8 cellular contexts compared by ENCODE assay signal in genomic region chr9:91361294-91362201, GRCh38. TPM values are rescaled to one million over a fixed set of nuclear protein-coding genes. Genes with fewer than 3 reads are reported as not detected.
DNase-seq lines count a peak whose midpoint lies in the region; ATAC-seq and TF ChIP-seq lines count a peak whose summit lies in the region.

A gene with protein sequence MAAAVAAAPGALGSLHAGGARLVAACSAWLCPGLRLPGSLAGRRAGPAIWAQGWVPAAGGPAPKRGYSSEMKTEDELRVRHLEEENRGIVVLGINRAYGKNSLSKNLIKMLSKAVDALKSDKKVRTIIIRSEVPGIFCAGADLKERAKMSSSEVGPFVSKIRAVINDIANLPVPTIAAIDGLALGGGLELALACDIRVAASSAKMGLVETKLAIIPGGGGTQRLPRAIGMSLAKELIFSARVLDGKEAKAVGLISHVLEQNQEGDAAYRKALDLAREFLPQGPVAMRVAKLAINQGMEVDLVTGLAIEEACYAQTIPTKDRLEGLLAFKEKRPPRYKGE (minus strand): TSS chr9:91361918. CDS start chr9:91361889, 29 bp downstream.

- H3K36me3 ChIP-seq in SK-N-MC (ENCODE audit: insufficient read depth, low read length) = no peaks in the 10 kb centered on the region; the same call in 1 of the 2 replicates
- H3K36me3 ChIP-seq in gastroesophageal sphincter = peaks cover 0 to 5% of the 10 kb centered on the region in 2 donors

- TF ChIP-seq EP300 in Ishikawa (IDR thresholded peaks at IDR 0.05; ENCODE audit: borderline replicate concordance) (no peak), gastroesophageal sphincter (IDR thresholded peaks at IDR 0.05) (no peak)

- peak within 1 kb of the TSS; percentile 80 for H3K4me3 ChIP-seq in SK-N-MC
- H3K4me3 ChIP-seq in gastroesophageal sphincter = peak within 1 kb of the TSS; percentile 89 to 90

- TF ChIP-seq RAD21 in Ishikawa (IDR thresholded peaks at IDR 0.05; ENCODE audit: low read depth) = no peak

- peak; percentile 81 for DNase-seq in EH (ENCODE audit: low read depth)
- no peak for DNase-seq in SK-N-MC (ENCODE audit: low read depth, low spot score)
- DNase-seq in activated naive CD4-positive, alpha-beta T cell treated with anti-CD3 and anti-CD28 coated beads for 36 hours = peak; percentile 85
- peak; percentile 23 to 88 (median 76) for DNase-seq in nucleus accumbens (lab: John Stamatoyannopoulos, UW)
- DNase-seq in substantia nigra (lab: John Stamatoyannopoulos, UW) = peak in 48 of 49 donors; percentile 13 to 92 (median 78)

- 1 to 2% methylated on average over 8 to 11 of the region's 86 CpGs for WGBS in gastroesophageal sphincter (ENCODE audit: low coverage in 1 of 2), 2 donors

- H3K4me1 Mint-ChIP-seq in activated naive CD4-positive, alpha-beta T cell treated with anti-CD3 and anti-CD28 coated beads for 36 hours (ENCODE audit: low read depth) = peaks cover 44% of the 10 kb centered on the region

- no peaks in the 10 kb centered on the region for H3K27me3 Mint-ChIP-seq in activated naive CD4-positive, alpha-beta T cell treated with anti-CD3 and anti-CD28 coated beads for 36 hours (ENCODE audit: low read depth)

- CTCF ChIA-PET in activated naive CD4-positive, alpha-beta T cell treated with anti-CD3 and anti-CD28 coated beads for 36 hours (lab: Charles Lee) = interaction anchor here (1.0 to 2.3 kb wide), 8 partner anchors 22 to 327 kb away, joined by 3 to 7 read pairs (median 4); no protein-coding TSS in a partner anchor

- ATAC-seq in GM21576 (IDR thresholded peaks at IDR 0.05; ENCODE audit: unreplicated experiment) (peak; percentile 87), gastroesophageal sphincter (peak; percentile 98)

- H3K27ac ChIP-seq in SK-N-MC (0 out of 2 replicates have a peak within 1 kb of the TSS, but pooled peaks have one; percentile 40), gastroesophageal sphincter (peak within 1 kb of the TSS; percentile 64 to 95 (median 88)), substantia nigra (ENCODE audit: low read depth, low read length, poor library complexity, severe bottlenecking) (peak within 1 kb of the TSS; percentile 89)

- peak within 1 kb of the TSS; percentile 79 for H3K27ac Mint-ChIP-seq in activated naive CD4-positive, alpha-beta T cell treated with anti-CD3 and anti-CD28 coated beads for 36 hours

- peak in 2 of 4 experiments; percentile 4 to 23 for TF ChIP-seq CTCF in gastroesophageal sphincter (IDR thresholded peaks at IDR 0.05)

- no peaks in the 10 kb centered on the region for H3K27me3 ChIP-seq in gastroesophageal sphincter

- peak within 1 kb of the TSS; percentile 93 for H3K9ac ChIP-seq in SK-N-MC (ENCODE audit: insufficient read length)

- no peaks in the 10 kb centered on the region for H3K9me3 ChIP-seq in SK-N-MC (ENCODE audit: low read depth, low read length)
- no peaks in the 10 kb centered on the region for H3K9me3 ChIP-seq in gastroesophageal sphincter

- peaks cover 9% of the 10 kb centered on the region for H3K36me3 Mint-ChIP-seq in activated naive CD4-positive, alpha-beta T cell treated with anti-CD3 and anti-CD28 coated beads for 36 hours (ENCODE audit: low read depth)

- TF ChIP-seq POLR2A in gastroesophageal sphincter (IDR thresholded peaks at IDR 0.05) = peak; percentile 48 to 63

- intact Hi-C loops in activated naive CD4-positive, alpha-beta T cell treated with anti-CD3 and anti-CD28 coated beads for 36 hours (cut with micrococcal nuclease) = no loop called here

- H3K9me3 Mint-ChIP-seq in activated naive CD4-positive, alpha-beta T cell treated with anti-CD3 and anti-CD28 coated beads for 36 hours = peaks cover 2% of the 10 kb centered on the region

- H3K4me3 Mint-ChIP-seq in activated naive CD4-positive, alpha-beta T cell treated with anti-CD3 and anti-CD28 coated beads for 36 hours = peak within 1 kb of the TSS; percentile 91

- peaks cover 0 to 31% (median 11%) of the 10 kb centered on the region in 3 donors for H3K4me1 ChIP-seq in gastroesophageal sphincter

TF ChIP-seq in Ishikawa, 13 proteins besides CTCF, POLR2A, EP300 and RAD21:
- TF ChIP-seq TAF1 (IDR thresholded peaks at IDR 0.05; ENCODE audit: low read depth) (peak; percentile 54; the same call in 1 of the 2 replicates), REST (IDR thresholded peaks at IDR 0.05; ENCODE audit: low read depth) (no peak), NFIC (IDR thresholded peaks at IDR 0.05) (no peak), ZBTB7A (IDR thresholded peaks at IDR 0.05; ENCODE audit: low read depth) (peak; percentile 46; the same call in 1 of the 2 replicates), CREB1 (IDR thresholded peaks at IDR 0.05; ENCODE audit: low read depth) (no peak), EGR1 (IDR thresholded peaks at IDR 0.05) (peak; percentile 81), TEAD4 (IDR thresholded peaks at IDR 0.05) (no peak), CEBPB (IDR thresholded peaks at IDR 0.05) (no peak), TCF12 (IDR thresholded peaks at IDR 0.05; ENCODE audit: low read depth) (no peak; the same call in 1 of the 2 replicates), YY1 (IDR thresholded peaks at IDR 0.05; ENCODE audit: low read depth) (peak; percentile 91)

RNA-seq across cellular contexts. Expression of the gene that starts here (rescaled TPM):
- total RNA-seq in activated naive CD4-positive, alpha-beta T cell treated with anti-CD3 and anti-CD28 coated beads for 36 hours = 10 to 100 TPM; 13.4 to 14.4 TPM
- 10 to 100 TPM; 23.0 to 39.2 (median 25.7) TPM for total RNA-seq in gastroesophageal sphincter
